Comparison of ENCODE assay signal across 8 cellular contexts in genomic region chrX:103686199-103687072, GRCh38. TPM values are rescaled to one million over a fixed set of nuclear protein-coding genes. Genes with fewer than 3 reads are reported as not detected.
A peak's percentile ranks its signal among the peaks of the same experiment; 100 is the strongest.
DNase-seq lines count a peak whose midpoint lies in the region; ATAC-seq and TF ChIP-seq lines count a peak whose summit lies in the region.

A gene with protein sequence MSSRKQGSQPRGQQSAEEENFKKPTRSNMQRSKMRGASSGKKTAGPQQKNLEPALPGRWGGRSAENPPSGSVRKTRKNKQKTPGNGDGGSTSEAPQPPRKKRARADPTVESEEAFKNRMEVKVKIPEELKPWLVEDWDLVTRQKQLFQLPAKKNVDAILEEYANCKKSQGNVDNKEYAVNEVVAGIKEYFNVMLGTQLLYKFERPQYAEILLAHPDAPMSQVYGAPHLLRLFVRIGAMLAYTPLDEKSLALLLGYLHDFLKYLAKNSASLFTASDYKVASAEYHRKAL (minus strand): TSS chrX:103686699. CDS start chrX:103677027, 9,672 bp downstream.

- DNase-seq in Caco-2, result peak; percentile 91 to 96
- DNase-seq in HUDEP-2 (lab: John Stamatoyannopoulos, UW; ENCODE audit: unreplicated experiment in 76 of 76), result peak in 75 of 76 experiments; percentile 13 to 96 (median 83)
- DNase-seq in NT2/D1 (ENCODE audit: low read depth, low spot score), result peak; percentile 93
- DNase-seq in activated CD8-positive, alpha-beta memory T cell treated with anti-CD3 and anti-CD28 coated beads, Interleukin-2, amount 10 ng/mL, durations not matched to agents 7 days and 5 days, result peak; percentile 96
- DNase-seq in mesenteric fat pad (ENCODE audit: low spot score), result no peak
- peak; percentile 81 for DNase-seq in stimulated activated CD8-positive, alpha-beta memory T cell treated with anti-CD3 and anti-CD28 coated beads, Interleukin-15, amount 100 ng/mL, for 48 hours (ENCODE audit: low read depth in 2 of 2)

- no peaks in the 10 kb centered on the region for H3K9me3 Mint-ChIP-seq in Caco-2 (ENCODE audit: unreplicated experiment)
- H3K9me3 Mint-ChIP-seq in activated CD8-positive, alpha-beta memory T cell treated with anti-CD3 and anti-CD28 coated beads, Interleukin-2, amount 10 ng/mL, durations not matched to agents 7 days and 5 days (ENCODE audit: low read depth), result no peaks in the 10 kb centered on the region

- in situ Hi-C loops in endometrial microvascular endothelial cells (cut with HindIII; ENCODE audit: inconsistent ontology term, low pct_unique_long_range_greater_than_20kb, low sequenced_read_pairs), result no loop called here

- H3K36me3 ChIP-seq in Caco-2 (ENCODE audit: control insufficient read depth, insufficient read depth, low read length) (no peaks in the 10 kb centered on the region; the same call in 1 of the 2 replicates), NT2/D1 (ENCODE audit: insufficient read depth, insufficient read length, low read length) (peaks cover 51% of the 10 kb centered on the region)

- TF ChIP-seq CTCF in Caco-2 (IDR thresholded peaks at IDR 0.05; ENCODE audit: insufficient read depth in 1 of 2, low read depth in 1 of 2, low read length in 1 of 2, severe bottlenecking in 1 of 2, unreplicated experiment in 1 of 2), result no peak

- H3K27ac Mint-ChIP-seq in Caco-2 (ENCODE audit: unreplicated experiment), result no peak within 1 kb of the TSS
- peak within 1 kb of the TSS; percentile 90 for H3K27ac Mint-ChIP-seq in activated CD8-positive, alpha-beta memory T cell treated with anti-CD3 and anti-CD28 coated beads, Interleukin-2, amount 10 ng/mL, durations not matched to agents 7 days and 5 days

- peak within 1 kb of the TSS; percentile 89 for H3K9ac ChIP-seq in NT2/D1 (ENCODE audit: insufficient read length, low read depth)

- H3K27me3 ChIP-seq in Caco-2 (replicated peaks; ENCODE audit: control insufficient read depth, insufficient read depth, low read length) (no peaks in the 10 kb centered on the region), NT2/D1 (ENCODE audit: insufficient read depth, insufficient read length) (no peaks in the 10 kb centered on the region)

- peak; percentile 89 for ATAC-seq in GM21381 (IDR thresholded peaks at IDR 0.05; ENCODE audit: unreplicated experiment)
- peak; percentile 89 for ATAC-seq in activated CD8-positive, alpha-beta memory T cell treated with anti-CD3 and anti-CD28 coated beads, Interleukin-2, amount 10 ng/mL, durations not matched to agents 7 days and 5 days

- H3K4me3 ChIP-seq in Caco-2 (ENCODE audit: low read depth, low read length) (peak within 1 kb of the TSS; percentile 63), NT2/D1 (ENCODE audit: insufficient read length, low read depth) (peak within 1 kb of the TSS; percentile 75)

- no peaks in the 10 kb centered on the region for H3K27me3 Mint-ChIP-seq in Caco-2 (ENCODE audit: insufficient read depth, unreplicated experiment)
- no peaks in the 10 kb centered on the region for H3K27me3 Mint-ChIP-seq in activated CD8-positive, alpha-beta memory T cell treated with anti-CD3 and anti-CD28 coated beads, Interleukin-2, amount 10 ng/mL, durations not matched to agents 7 days and 5 days

- H3K4me3 Mint-ChIP-seq in Caco-2 (ENCODE audit: unreplicated experiment), result no peak within 1 kb of the TSS
- H3K4me3 Mint-ChIP-seq in activated CD8-positive, alpha-beta memory T cell treated with anti-CD3 and anti-CD28 coated beads, Interleukin-2, amount 10 ng/mL, durations not matched to agents 7 days and 5 days, result no peak within 1 kb of the TSS

- H3K4me1 Mint-ChIP-seq in Caco-2 (ENCODE audit: low read depth, unreplicated experiment), result no peaks in the 10 kb centered on the region
- peaks cover 10% of the 10 kb centered on the region for H3K4me1 Mint-ChIP-seq in activated CD8-positive, alpha-beta memory T cell treated with anti-CD3 and anti-CD28 coated beads, Interleukin-2, amount 10 ng/mL, durations not matched to agents 7 days and 5 days

- BruUV-seq in Caco-2 (replicated peaks; lab: Mats Ljungman, UMichigan), result TSS peak; percentile 71

- CTCF ChIA-PET in Caco-2 (lab: Charles Lee), result interaction anchor here (0.7 to 0.9 kb wide), 8 partner anchors 10 to 489 kb away, joined by 3 to 6 read pairs (median 4); no protein-coding TSS in a partner anchor
- CTCF ChIA-PET in activated CD8-positive, alpha-beta memory T cell treated with anti-CD3 and anti-CD28 coated beads, Interleukin-2, amount 10 ng/mL, durations not matched to agents 7 days and 5 days (lab: Charles Lee), result interaction anchor here (0.7 to 0.9 kb wide), 2 partner anchors 114 to 152 kb away, joined by 3 read pairs; no protein-coding TSS in a partner anchor

- intact Hi-C loops in Caco-2 (cut with micrococcal nuclease; ENCODE audit: unreplicated experiment), result loop anchor here (1.0 to 5.0 kb wide), 5 partner anchors 58 to 231 kb away; partner anchors contain the start of genes RAB9B and TCEAL1

- POLR2A ChIA-PET in Caco-2 (lab: Charles Lee), result interaction anchor here (0.5 to 2.7 kb wide), 7 partner anchors 8 to 232 kb away, joined by 3 to 17 read pairs (median 9); partner anchors contain the start of genes RAB9B and TCEAL4

- no peaks in the 10 kb centered on the region for H3K9me3 ChIP-seq in Caco-2
- H3K9me3 ChIP-seq in NT2/D1 (ENCODE audit: insufficient read depth, low read length), result no peaks in the 10 kb centered on the region; the same call in 1 of the 2 replicates

- peaks cover 32% of the 10 kb centered on the region for H3K36me3 Mint-ChIP-seq in Caco-2 (ENCODE audit: insufficient read depth, unreplicated experiment)
- peaks cover 17% of the 10 kb centered on the region for H3K36me3 Mint-ChIP-seq in activated CD8-positive, alpha-beta memory T cell treated with anti-CD3 and anti-CD28 coated beads, Interleukin-2, amount 10 ng/mL, durations not matched to agents 7 days and 5 days

- H3K4me1 ChIP-seq in Caco-2 (no peaks in the 10 kb centered on the region), NT2/D1 (ENCODE audit: insufficient read depth, insufficient read length) (no peaks in the 10 kb centered on the region)

RNA-seq across cellular contexts. Expression of the gene that starts here (rescaled TPM):
- total RNA-seq in Caco-2 (2022), result 314 and 322 TPM in 2 replicates
- 100 to 1,000 TPM; 130 to 159 TPM for total RNA-seq in activated CD8-positive, alpha-beta memory T cell treated with anti-CD3 and anti-CD28 coated beads, Interleukin-2, amount 10 ng/mL, durations not matched to agents 7 days and 5 days
- 385 TPM for total RNA-seq in endometrial microvascular endothelial cells (ENCODE audit: inconsistent ontology term)
- total RNA-seq in mesenteric fat pad, result 268 TPM
